ENCODE assay signal across 8 cellular contexts in the genomic region with DNA sequence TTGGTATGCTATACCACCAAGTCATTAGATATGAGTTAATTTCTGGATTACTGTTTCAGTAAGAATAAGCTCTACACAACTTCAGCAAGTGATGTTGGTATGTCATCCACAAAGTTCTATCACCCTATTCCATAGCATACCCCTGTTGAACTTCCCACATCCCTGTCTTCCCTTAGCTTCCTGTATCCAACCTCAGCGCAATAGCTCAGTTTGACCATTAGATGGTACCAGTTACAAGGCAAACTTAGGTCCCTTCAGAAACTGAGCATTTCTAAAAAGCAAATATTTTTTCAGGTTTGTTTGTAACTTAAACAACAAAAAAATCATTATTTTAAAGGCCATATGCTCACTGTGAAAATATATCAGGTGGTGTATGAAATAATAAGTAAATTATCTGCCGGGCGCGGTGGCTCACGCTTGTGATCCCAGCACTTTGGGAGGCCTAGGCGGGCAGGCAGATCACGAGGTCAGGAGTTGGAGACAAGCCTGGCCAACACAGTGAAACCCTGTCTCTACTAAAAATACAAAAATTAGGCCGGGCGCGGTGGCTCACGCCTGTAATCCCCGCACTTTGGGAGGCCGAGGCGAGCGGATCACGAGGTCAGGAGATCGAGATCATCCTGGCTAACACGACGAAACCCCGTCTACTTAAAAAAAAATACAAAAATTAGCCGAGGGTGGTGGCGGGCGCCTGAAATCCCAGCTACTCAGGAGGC. TPM values are rescaled to one million over a fixed set of nuclear protein-coding genes. Genes with fewer than 3 reads are reported as not detected.
DNase-seq lines count a peak whose midpoint lies in the region; ATAC-seq and TF ChIP-seq lines count a peak whose summit lies in the region.

No MANE protein-coding gene starts in this region.

- POLR2A ChIA-PET in CD4-positive, alpha-beta memory T cell (lab: Charles Lee; ENCODE audit: partially characterized antibody) = interaction anchor here (1.1 kb wide), 1 partner anchor 15 kb away, joined by 4 read pairs; the partner anchor contains the start of gene GABBR1

- no peak overlapping the region for H3K27ac ChIP-seq in CD4-positive, alpha-beta memory T cell (ENCODE audit: low read depth, low read length)

- no peak for ATAC-seq in HG03520 (IDR thresholded peaks at IDR 0.05; ENCODE audit: unreplicated experiment)

- H3K9me3 ChIP-seq in CD4-positive, alpha-beta memory T cell (ENCODE audit: control insufficient read depth in 1 of 2, low read length in 2 of 2) = no peaks in the 10 kb centered on the region

- H3K4me3 Mint-ChIP-seq in CD4-positive, alpha-beta memory T cell = no peak overlapping the region

- H3K27me3 Mint-ChIP-seq in CD4-positive, alpha-beta memory T cell = peaks cover 0 to 1% of the 10 kb centered on the region in 2 donors

- no peaks in the 10 kb centered on the region for H3K27me3 ChIP-seq in kidney epithelial cell (ENCODE audit: control insufficient read depth, insufficient read depth, low read length)
- no peaks in the 10 kb centered on the region for H3K27me3 ChIP-seq in CD4-positive, alpha-beta memory T cell (ENCODE audit: insufficient read depth, low read length)

- no peaks in the 10 kb centered on the region for H3K9me3 Mint-ChIP-seq in CD4-positive, alpha-beta memory T cell

- peak; percentile 67 for TF ChIP-seq CTCF in kidney epithelial cell (IDR thresholded peaks at IDR 0.05; ENCODE audit: insufficient read depth, low read length, poor library complexity, severe bottlenecking)

- peak overlapping the region in 2 of 7 donors; percentile 51 to 53 for H3K27ac Mint-ChIP-seq in CD4-positive, alpha-beta memory T cell

- H3K4me1 ChIP-seq in CD4-positive, alpha-beta memory T cell (ENCODE audit: insufficient read depth, low read length) = peaks cover 16% of the 10 kb centered on the region

- no peak overlapping the region for H3K4me3 ChIP-seq in kidney epithelial cell (ENCODE audit: low read depth, low read length)
- no peak overlapping the region for H3K4me3 ChIP-seq in CD4-positive, alpha-beta memory T cell (ENCODE audit: low read length in 2 of 2)

- DNase-seq in DMS 273 (lab: John Stamatoyannopoulos, UW; ENCODE audit: unreplicated experiment) (peak; percentile 76), HT1080 (ENCODE audit: low read depth) (peak; percentile 36), SW480 (ENCODE audit: low spot score) (peak; percentile 50), kidney epithelial cell (ENCODE audit: low read depth) (no peak), medulla oblongata (ENCODE audit: extremely low spot score) (no peak), posterior vena cava (ENCODE audit: low spot score) (no peak)
- no peak for DNase-seq in CD4-positive, alpha-beta memory T cell

- CTCF ChIA-PET in CD4-positive, alpha-beta memory T cell (lab: Charles Lee; ENCODE audit: partially characterized antibody) = interaction anchor here (3.5 kb wide), 1 partner anchor 29 kb away, joined by 22 read pairs; no protein-coding TSS in a partner anchor

- intact Hi-C loops in CD4-positive, alpha-beta memory T cell (cut with micrococcal nuclease) = no loop called here
- intact Hi-C loops in posterior vena cava (cut with DNase I) = no loop called here

- peaks cover 7 to 22% (median 14%) of the 10 kb centered on the region in 4 donors for H3K4me1 Mint-ChIP-seq in CD4-positive, alpha-beta memory T cell

- H3K36me3 ChIP-seq in kidney epithelial cell (ENCODE audit: control insufficient read depth, insufficient read depth, low read length) = no peaks in the 10 kb centered on the region
- H3K36me3 ChIP-seq in CD4-positive, alpha-beta memory T cell (ENCODE audit: insufficient read depth, low read length) = no peaks in the 10 kb centered on the region

- H3K36me3 Mint-ChIP-seq in CD4-positive, alpha-beta memory T cell = peaks cover 0 to 3% of the 10 kb centered on the region in 2 donors

RNA-seq across cellular contexts. Expression of gene MOG, which starts 8.8 kb away (rescaled TPM):
- not detected in 2 replicates for total RNA-seq in HT1080 (2014; rRNA removed; shearing (Covaris generic))
- polyA plus RNA-seq in HT1080 (2015; cell fraction: cytosol; rRNA removed) = not detected in 2 replicates
- not detected in 2 replicates for polyA plus RNA-seq in HT1080 (2015; cell fraction: nucleus; rRNA removed)
- total RNA-seq in kidney epithelial cell (not detected in 2 replicates), posterior vena cava (under 1 TPM in 1 of 2 donors, not detected in 1; 0.69 TPM)
- total RNA-seq in CD4-positive, alpha-beta memory T cell = not detected
- polyA plus RNA-seq in CD4-positive, alpha-beta memory T cell = not detected

RNA-seq across cellular contexts. Expression of gene GABBR1, which starts 15.1 kb away (rescaled TPM):
- 5.4 and 10.4 TPM in 2 replicates for total RNA-seq in HT1080 (2014; rRNA removed; shearing (Covaris generic))
- 9.8 and 13.5 TPM in 2 replicates for polyA plus RNA-seq in HT1080 (2015; cell fraction: cytosol; rRNA removed)
- polyA plus RNA-seq in HT1080 (2015; cell fraction: nucleus; rRNA removed) = 146 and 187 TPM in 2 replicates
- total RNA-seq in kidney epithelial cell (9.4 and 14.1 TPM in 2 replicates), posterior vena cava (10 to 100 TPM; 48.4 to 53.0 TPM)
- total RNA-seq in CD4-positive, alpha-beta memory T cell = 10 to 100 TPM; 58.1 to 58.9 TPM
- 1 to 10 TPM; 1.8 to 2.4 TPM for polyA plus RNA-seq in CD4-positive, alpha-beta memory T cell

RNA-seq across cellular contexts. Expression of gene ZFP57, which starts 32.9 kb away (rescaled TPM):
- total RNA-seq in HT1080 (2014; rRNA removed; shearing (Covaris generic)) = not detected in 2 replicates
- not detected in 2 replicates for polyA plus RNA-seq in HT1080 (2015; cell fraction: cytosol; rRNA removed)
- polyA plus RNA-seq in HT1080 (2015; cell fraction: nucleus; rRNA removed) = not detected in 2 replicates
- total RNA-seq in kidney epithelial cell (0.07 and 0.08 TPM in 2 replicates), posterior vena cava (1 to 10 TPM in 1 of 2 donors, under 1 TPM in 1; 0.24 to 6.5 TPM)
- not detected for total RNA-seq in CD4-positive, alpha-beta memory T cell
- polyA plus RNA-seq in CD4-positive, alpha-beta memory T cell = 1 to 10 TPM; 2.4 to 3.0 TPM

Comparison
In these comparisons a context has a peak if more than half of its experiments do, and no peak if none do; other contexts are left out.
1. DNase-seq: peak in DMS 273 (single experiment), HT1080 (single experiment) and SW480 (single experiment); none in kidney epithelial cell (single experiment), CD4-positive, alpha-beta memory T cell (0 of 5), medulla oblongata (single experiment) and posterior vena cava (single experiment).